1 cellular context compared by ENCODE assay signal in the genomic region with DNA sequence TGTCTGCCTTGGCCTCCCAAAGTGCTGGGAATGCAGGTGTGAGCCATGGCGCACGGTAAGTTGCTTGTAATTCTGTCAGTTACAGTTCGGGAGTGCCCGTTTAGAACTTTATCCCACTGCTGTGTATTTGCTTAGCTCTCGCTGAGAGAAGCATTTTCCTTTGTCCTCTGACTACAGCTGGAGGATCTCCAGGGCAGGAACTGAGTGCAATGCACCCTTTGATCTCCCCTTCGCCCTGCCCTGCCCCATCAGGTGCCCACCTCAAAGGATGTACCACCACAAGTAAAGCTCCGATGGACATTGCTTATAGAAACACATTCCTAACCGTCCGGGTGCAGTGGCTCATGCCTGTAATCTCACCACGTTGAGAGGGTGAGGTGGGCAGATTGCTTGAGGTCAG.
TF ChIP-seq lines count a peak whose summit lies in the region.

No MANE protein-coding gene starts in this region.

TF ChIP-seq in K562, 482 proteins besides CTCF, POLR2A, EP300 and RAD21:
- TF ChIP-seq, protein P1, sequence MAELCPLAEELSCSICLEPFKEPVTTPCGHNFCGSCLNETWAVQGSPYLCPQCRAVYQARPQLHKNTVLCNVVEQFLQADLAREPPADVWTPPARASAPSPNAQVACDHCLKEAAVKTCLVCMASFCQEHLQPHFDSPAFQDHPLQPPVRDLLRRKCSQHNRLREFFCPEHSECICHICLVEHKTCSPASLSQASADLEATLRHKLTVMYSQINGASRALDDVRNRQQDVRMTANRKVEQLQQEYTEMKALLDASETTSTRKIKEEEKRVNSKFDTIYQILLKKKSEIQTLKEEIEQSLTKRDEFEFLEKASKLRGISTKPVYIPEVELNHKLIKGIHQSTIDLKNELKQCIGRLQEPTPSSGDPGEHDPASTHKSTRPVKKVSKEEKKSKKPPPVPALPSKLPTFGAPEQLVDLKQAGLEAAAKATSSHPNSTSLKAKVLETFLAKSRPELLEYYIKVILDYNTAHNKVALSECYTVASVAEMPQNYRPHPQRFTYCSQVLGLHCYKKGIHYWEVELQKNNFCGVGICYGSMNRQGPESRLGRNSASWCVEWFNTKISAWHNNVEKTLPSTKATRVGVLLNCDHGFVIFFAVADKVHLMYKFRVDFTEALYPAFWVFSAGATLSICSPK (IDR thresholded peaks at IDR 0.05; ENCODE audit: borderline replicate concordance) = no peak
- TF ChIP-seq ZNF143 (CRISPR knock-in tag; IDR thresholded peaks at IDR 0.05) (no peak), BRCA1 (IDR thresholded peaks at IDR 0.05) (no peak), BRCA1 (CRISPR knock-in tag; IDR thresholded peaks at IDR 0.05) (0 out of 2 replicates have a peak, but pooled peaks have one; percentile 35)
